Comparison of ENCODE assay signal across 1 cellular context in genomic region chr3:129316121-129317013, GRCh38.
TF ChIP-seq lines count a peak whose summit lies in the region.

No MANE protein-coding gene starts in this region.

TF ChIP-seq in HepG2, 621 proteins besides CTCF, POLR2A, EP300 and RAD21 (continued from another document and continues in another):
- TF ChIP-seq CENPT (CRISPR knock-in tag; IDR thresholded peaks at IDR 0.05; ENCODE audit: low read depth) (0 out of 2 replicates have a peak, but pooled peaks have one; percentile 53), GATAD1 (CRISPR knock-in tag; IDR thresholded peaks at IDR 0.05) (peak; percentile 83), ZNF607 (CRISPR knock-in tag; IDR thresholded peaks at IDR 0.05; ENCODE audit: borderline replicate concordance) (peak; percentile 52; the same call in 1 of the 2 replicates), RFXAP (CRISPR knock-in tag; IDR thresholded peaks at IDR 0.05; ENCODE audit: borderline replicate concordance) (peak; percentile 32), HOXD1 (CRISPR knock-in tag; IDR thresholded peaks at IDR 0.05) (no peak), RARG (CRISPR knock-in tag; IDR thresholded peaks at IDR 0.05; ENCODE audit: low read depth) (0 out of 2 replicates have a peak, but pooled peaks have one; percentile 48), ZNF598 (CRISPR knock-in tag; IDR thresholded peaks at IDR 0.05; ENCODE audit: borderline replicate concordance) (peak; percentile 36; the same call in 1 of the 2 replicates), KAT8 (CRISPR knock-in tag; IDR thresholded peaks at IDR 0.05) (peak; percentile 92), ZNF790 (CRISPR knock-in tag; IDR thresholded peaks at IDR 0.05; ENCODE audit: borderline replicate concordance) (peak; percentile 88), REXO4 (CRISPR knock-in tag; IDR thresholded peaks at IDR 0.05; ENCODE audit: borderline replicate concordance) (peak; percentile 75; the same call in 1 of the 2 replicates), ZNF572 (CRISPR knock-in tag; IDR thresholded peaks at IDR 0.05) (no peak), ATF5 (CRISPR knock-in tag; IDR thresholded peaks at IDR 0.05; ENCODE audit: low read depth) (no peak), ZNF367 (CRISPR knock-in tag; IDR thresholded peaks at IDR 0.05; ENCODE audit: borderline replicate concordance) (0 out of 2 replicates have a peak, but pooled peaks have one; percentile 35), LCORL (IDR thresholded peaks at IDR 0.05) (no peak), LCORL (CRISPR knock-in tag; IDR thresholded peaks at IDR 0.05) (peak; percentile 70; the same call in 1 of the 2 replicates), ZBED4 (CRISPR knock-in tag; IDR thresholded peaks at IDR 0.05; ENCODE audit: borderline replicate concordance) (0 out of 2 replicates have a peak, but pooled peaks have one; percentile 24), ZNF563 (CRISPR knock-in tag; IDR thresholded peaks at IDR 0.05) (0 out of 2 replicates have a peak, but pooled peaks have one; percentile 60), ZNF33B (CRISPR knock-in tag; IDR thresholded peaks at IDR 0.05) (0 out of 2 replicates have a peak, but pooled peaks have one; percentile 35), MAFF (IDR thresholded peaks at IDR 0.05; ENCODE audit: low read depth, low read length) (no peak), ZNF512 (CRISPR knock-in tag; IDR thresholded peaks at IDR 0.05) (no peak), FOXK2 (IDR thresholded peaks at IDR 0.05) (peak; percentile 100), ARNTL (CRISPR knock-in tag; IDR thresholded peaks at IDR 0.05) (no peak; the same call in 1 of the 2 replicates), ZNF180 (CRISPR knock-in tag; IDR thresholded peaks at IDR 0.05; ENCODE audit: borderline replicate concordance, low read depth) (no peak), SMAD1 (CRISPR knock-in tag; IDR thresholded peaks at IDR 0.05; ENCODE audit: borderline replicate concordance, low read depth) (no peak), ATF1 (CRISPR knock-in tag; IDR thresholded peaks at IDR 0.05) (no peak), PAXIP1 (CRISPR knock-in tag; conservative IDR thresholded peaks at IDR 0.05) (0 out of 2 replicates have a peak, but pooled peaks have one; percentile 15), KDM2A (CRISPR knock-in tag; IDR thresholded peaks at IDR 0.05; ENCODE audit: borderline replicate concordance, low read depth) (peak; percentile 90), ATAD3A (CRISPR knock-in tag; IDR thresholded peaks at IDR 0.05) (0 out of 2 replicates have a peak, but pooled peaks have one; percentile 54), NFYB (CRISPR knock-in tag; IDR thresholded peaks at IDR 0.05) (no peak), PBX2 (CRISPR knock-in tag; IDR thresholded peaks at IDR 0.05) (no peak), KLF12 (CRISPR knock-in tag; IDR thresholded peaks at IDR 0.05; ENCODE audit: borderline replicate concordance) (peak; percentile 52; the same call in 1 of the 2 replicates), ZBTB21 (CRISPR knock-in tag; IDR thresholded peaks at IDR 0.05) (0 out of 2 replicates have a peak, but pooled peaks have one; percentile 38), E2F5 (CRISPR knock-in tag; conservative IDR thresholded peaks at IDR 0.05) (peak; percentile 80; the same call in 1 of the 2 replicates), YEATS2 (CRISPR knock-in tag; IDR thresholded peaks at IDR 0.05; ENCODE audit: borderline replicate concordance) (peak; percentile 70), ZNF678 (CRISPR knock-in tag; IDR thresholded peaks at IDR 0.05) (0 out of 2 replicates have a peak, but pooled peaks have one; percentile 50), ZNF383 (CRISPR knock-in tag; IDR thresholded peaks at IDR 0.05; ENCODE audit: borderline replicate concordance) (no peak), SAP130 (CRISPR knock-in tag; IDR thresholded peaks at IDR 0.05; ENCODE audit: low read depth) (peak; percentile 81), HOXA5 (CRISPR knock-in tag; IDR thresholded peaks at IDR 0.05) (peak; percentile 83), CBX1 (IDR thresholded peaks at IDR 0.05; ENCODE audit: low read depth) (peak; percentile 92), SMARCE1 (IDR thresholded peaks at IDR 0.05; ENCODE audit: borderline replicate concordance) (no peak), REST (IDR thresholded peaks at IDR 0.05; ENCODE audit: borderline replicate concordance in 1 of 2, low read depth in 1 of 2, low read length in 2 of 2) (peak in 1 of 2 experiments; percentile 71; a peak in 1 of 4 replicates), HNF1B (CRISPR knock-in tag; IDR thresholded peaks at IDR 0.05) (peak; percentile 54), SMAD3 (CRISPR knock-in tag; IDR thresholded peaks at IDR 0.05) (0 out of 2 replicates have a peak, but pooled peaks have one; percentile 77), TFE3 (CRISPR knock-in tag; IDR thresholded peaks at IDR 0.05) (0 out of 2 replicates have a peak, but pooled peaks have one; percentile 42)
